ENCODE assay signal across 10 cellular contexts in the genomic region with DNA sequence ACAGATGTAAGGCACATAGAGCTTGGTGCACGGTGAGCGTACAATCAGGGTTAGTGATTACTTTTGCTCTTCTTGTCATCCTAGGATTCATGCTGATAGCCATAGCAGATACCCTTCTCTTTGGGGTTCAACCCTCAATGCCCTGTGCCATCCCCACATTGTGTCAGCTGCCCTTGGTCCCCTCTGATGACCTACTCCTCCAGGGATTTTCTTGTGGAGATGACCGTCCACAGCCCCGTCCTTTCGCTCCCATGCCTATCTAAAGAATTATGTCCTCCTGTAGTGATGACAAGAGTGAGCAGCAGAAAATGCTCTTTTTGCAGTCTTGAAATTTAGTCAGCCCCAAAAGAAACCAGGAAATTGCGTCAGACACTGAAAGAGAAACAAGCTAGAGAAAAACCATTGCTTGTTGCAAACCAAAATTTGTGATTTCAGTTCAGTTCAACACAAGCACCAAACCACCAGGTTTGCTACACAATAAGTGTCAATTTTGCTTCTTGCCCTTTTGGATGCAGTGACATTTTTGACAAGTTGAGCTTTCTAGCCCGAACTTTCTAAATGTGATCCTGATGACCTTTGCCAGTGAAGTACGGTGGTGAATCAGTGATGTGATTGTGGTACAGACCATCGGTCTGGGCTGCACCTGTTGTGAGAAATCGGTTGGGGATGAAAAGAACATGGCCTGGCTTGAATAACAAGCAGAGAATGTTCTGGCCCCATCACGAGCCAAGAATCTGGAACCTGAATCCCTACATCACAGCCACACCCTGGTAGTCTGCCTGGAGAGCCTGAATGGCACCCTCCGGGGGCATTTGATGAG. TPM values are rescaled to one million over a fixed set of nuclear protein-coding genes. Genes with fewer than 3 reads are reported as not detected.
DNase-seq lines count a peak whose midpoint lies in the region; ATAC-seq and TF ChIP-seq lines count a peak whose summit lies in the region.
"Had no signal": no experiment of that assay in that cellular context is flagged by ENCODE, and none has a peak within 500 bp of the region (broad histone marks: within the 10 kb centered on the region; RNA-seq: fewer than 3 reads in every experiment).

No MANE protein-coding gene starts in this region.

- H3K9me3 ChIP-seq in right atrium auricular region: no peaks in the 10 kb centered on the region
- no peaks in the 10 kb centered on the region for H3K9me3 ChIP-seq in thymus (ENCODE audit: control insufficient read depth)

- no peak overlapping the region for H3K4me3 ChIP-seq in right atrium auricular region
- H3K4me3 ChIP-seq in cardiac fibroblast (replicated peaks in 1 of 2; ENCODE audit: low read depth in 2 of 2, low read length in 2 of 2): no peak overlapping the region
- no peak overlapping the region for H3K4me3 ChIP-seq in thymus (ENCODE audit: low read length)

- TF ChIP-seq CTCF in right atrium auricular region (IDR thresholded peaks at IDR 0.05): no peak
- no peak for TF ChIP-seq CTCF in cardiac fibroblast (IDR thresholded peaks at IDR 0.05; ENCODE audit: low read depth, low read length)

- 79% methylated on average over 12 of the region's 12 CpGs for WGBS in thymus

- DNase-seq in right atrium auricular region (ENCODE audit: low spot score): peak; percentile 44
- DNase-seq in Right ventricle myocardium inferior (ENCODE audit: missing footprints): no peak
- DNase-seq in cardiac fibroblast (ENCODE audit: low read depth in 2 of 2): peak; percentile 53 to 63
- no peak for DNase-seq in GM19238 (ENCODE audit: insufficient read length, low spot score)
- DNase-seq in nucleus accumbens (lab: John Stamatoyannopoulos, UW): no peak
- DNase-seq in NCI-H1436 (lab: John Stamatoyannopoulos, UW): no peak
- DNase-seq: Calu3, NCI-H2107 had no signal

- intact Hi-C loops in Right ventricle myocardium inferior (cut with DNase I): no loop called here

- H3K4me1 ChIP-seq in right atrium auricular region (peaks cover 0 to 8% of the 10 kb centered on the region in 2 donors), thymus (ENCODE audit: control insufficient read depth, insufficient read depth, low read length) (peaks cover 36% of the 10 kb centered on the region)

- H3K27ac ChIP-seq in right atrium auricular region (no peak overlapping the region), thymus (ENCODE audit: low read depth) (peak overlapping the region; percentile 77)

- H3K36me3 ChIP-seq in right atrium auricular region (no peaks in the 10 kb centered on the region), thymus (ENCODE audit: control insufficient read depth, insufficient read depth) (no peaks in the 10 kb centered on the region)

- H3K27me3 ChIP-seq in right atrium auricular region (no peaks in the 10 kb centered on the region), thymus (ENCODE audit: control insufficient read depth, insufficient read depth) (no peaks in the 10 kb centered on the region)

- ATAC-seq in Right ventricle myocardium inferior (no peak), HG03378 (IDR thresholded peaks at IDR 0.05; ENCODE audit: unreplicated experiment) (peak; percentile 47)

RNA-seq across cellular contexts. Expression of gene CMTM7, which starts 41.3 kb away (rescaled TPM):
- total RNA-seq in right atrium auricular region (10 to 100 TPM in 1 of 2 donors, 1 to 10 TPM in 1; 8.2 to 10.5 TPM), Right ventricle myocardium inferior (5.0 TPM)
- polyA plus RNA-seq in thymus: 45.7 TPM

Comparison
In these comparisons a context has a peak if more than half of its experiments do, and no peak if none do; other contexts are left out.
1. DNase-seq: peak in right atrium auricular region (single experiment) and cardiac fibroblast (2 of 2); none in Right ventricle myocardium inferior (single experiment), GM19238 (single experiment), nucleus accumbens (0 of 56) and NCI-H1436 (single experiment).